ENCODE assay signal across 24 cellular contexts in the genomic region with DNA sequence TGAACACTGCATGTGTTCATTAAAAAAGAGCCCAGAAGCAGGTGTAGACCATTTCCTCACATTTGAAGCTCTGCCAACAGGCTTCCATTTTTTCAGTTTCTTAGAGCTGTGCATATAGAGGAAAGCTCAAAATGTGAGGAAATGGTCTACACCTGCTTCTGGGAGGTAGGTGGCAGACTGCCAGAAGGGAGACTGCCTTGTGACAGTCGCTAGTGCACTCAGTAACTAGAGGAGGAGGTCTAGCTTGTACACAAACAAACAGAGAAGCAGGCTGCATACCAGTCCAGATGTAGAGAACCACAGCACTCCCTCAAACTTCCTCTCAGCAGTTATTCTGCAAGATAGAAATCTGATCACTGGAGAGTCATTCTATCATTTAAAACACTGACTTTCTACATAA.
DNase-seq lines count a peak whose midpoint lies in the region; TF ChIP-seq lines count a peak whose summit lies in the region.
"Had no signal": no experiment of that assay in that cellular context is flagged by ENCODE, and none has a peak within 500 bp of the region (broad histone marks: within the 10 kb centered on the region; RNA-seq: fewer than 3 reads in every experiment).

No MANE protein-coding gene starts in this region.

- no peaks in the 10 kb centered on the region for H3K4me1 ChIP-seq in Peyer's patch
- H3K4me1 ChIP-seq: parathyroid adenoma had no signal

- DNase-seq in DMS53 (lab: John Stamatoyannopoulos, UW), result peak; percentile 60
- peak; percentile 8 for DNase-seq in KG1 (lab: John Stamatoyannopoulos, UW)
- DNase-seq in NCI-H2171 (lab: John Stamatoyannopoulos, UW), result peak; percentile 85
- DNase-seq in SW480 (ENCODE audit: low spot score), result peak; percentile 26
- DNase-seq in Peyer's patch, result no peak
- no peak for DNase-seq in stimulated activated naive CD4-positive, alpha-beta T cell (lab: John Stamatoyannopoulos, UW)
- DNase-seq in UCSD-AML1 (lab: John Stamatoyannopoulos, UW; ENCODE audit: unreplicated experiment), result no peak
- DNase-seq in head of caudate nucleus, result no peak
- DNase-seq: activated CD4-positive, alpha-beta T cell treated with anti-CD3 and anti-CD28 coated beads, Interleukin-2, amount 10 ng/mL, durations not matched to agents 24 days and 14 days; activated naive CD4-positive, alpha-beta T cell treated with anti-CD3 and anti-CD28 coated beads, Interleukin-2, amount 50 U/mL, for 16 hours; CD4-positive, alpha-beta memory T cell; cerebellar nuclear complex; effector CD4-positive, alpha-beta T cell; EL; left ventricle myocardium superior; NCI-H69; nephron progenitor cell; stimulated activated CD4-positive, alpha-beta T cell treated with anti-CD3 and anti-CD28 coated beads, Interleukin-15, amount 100 ng/mL, for 24 hours; stimulated activated CD8-positive, alpha-beta memory T cell treated with anti-CD3 and anti-CD28 coated beads, Interleukin-4, amount 100 ng/mL, for 48 hours; trophoblast cell had no signal

- H3K4me3 ChIP-seq in Peyer's patch, result no peak overlapping the region
- H3K4me3 ChIP-seq: PC-9, SK-N-MC had no signal

- H3K9me3 ChIP-seq in Peyer's patch, result no peaks in the 10 kb centered on the region

- no peaks in the 10 kb centered on the region for H3K36me3 ChIP-seq in Peyer's patch

- no peak overlapping the region for H3K27ac ChIP-seq in Peyer's patch
- H3K27ac ChIP-seq: parathyroid adenoma, SK-N-MC, VCaP had no signal

- H3K27me3 ChIP-seq in Peyer's patch, result no peaks in the 10 kb centered on the region

- no peak for TF ChIP-seq CTCF in Peyer's patch (IDR thresholded peaks at IDR 0.05)

- TF ChIP-seq POLR2A in Peyer's patch (IDR thresholded peaks at IDR 0.05), result no peak

- intact Hi-C loops in head of caudate nucleus (cut with DNase I), result no loop called here

Comparison
In these comparisons a context has a peak if more than half of its experiments do, and no peak if none do; other contexts are left out.
1. DNase-seq: peak in DMS53 (single experiment), KG1 (single experiment), NCI-H2171 (single experiment) and SW480 (single experiment); none in Peyer's patch (0 of 3), stimulated activated naive CD4-positive, alpha-beta T cell (0 of 6), UCSD-AML1 (single experiment) and head of caudate nucleus (0 of 42).